ENCODE assay signal across 8 cellular contexts in genomic region chr5:132064738-132065331, GRCh38. TPM values are rescaled to one million over a fixed set of nuclear protein-coding genes. Genes with fewer than 3 reads are reported as not detected.
A peak's percentile ranks its signal among the peaks of the same experiment; 100 is the strongest.
DNase-seq lines count a peak whose midpoint lies in the region; ATAC-seq lines count a peak whose summit lies in the region.

No MANE protein-coding gene starts in this region.

- H3K36me3 Mint-ChIP-seq in activated CD8-positive, alpha-beta T cell treated with anti-CD3 and anti-CD28 coated beads, Interleukin-2, amount 10 ng/mL, durations not matched to agents 7 days and 5 days (ENCODE audit: low read depth) = no peaks in the 10 kb centered on the region
- peaks cover 5% of the 10 kb centered on the region for H3K36me3 Mint-ChIP-seq in effector memory CD8-positive, alpha-beta T cell (ENCODE audit: insufficient read depth)

- H3K79me2 ChIP-seq in mesendoderm (ENCODE audit: control insufficient read depth, insufficient read depth, low read length) = no peaks in the 10 kb centered on the region

- H3K18ac ChIP-seq in mesendoderm (ENCODE audit: low read length) = no peak overlapping the region

- H3K9me3 Mint-ChIP-seq in activated CD8-positive, alpha-beta T cell treated with anti-CD3 and anti-CD28 coated beads, Interleukin-2, amount 10 ng/mL, durations not matched to agents 7 days and 5 days (ENCODE audit: insufficient read depth) = no peaks in the 10 kb centered on the region
- no peaks in the 10 kb centered on the region for H3K9me3 Mint-ChIP-seq in effector memory CD8-positive, alpha-beta T cell

- peaks cover 56% of the 10 kb centered on the region for H3K4me1 Mint-ChIP-seq in activated CD8-positive, alpha-beta T cell treated with anti-CD3 and anti-CD28 coated beads, Interleukin-2, amount 10 ng/mL, durations not matched to agents 7 days and 5 days (ENCODE audit: low read depth)
- peaks cover 18 to 39% of the 10 kb centered on the region in 2 donors for H3K4me1 Mint-ChIP-seq in effector memory CD8-positive, alpha-beta T cell (ENCODE audit: low read depth in 2 of 2)

- no peak overlapping the region for H3K4me3 ChIP-seq in mesendoderm (ENCODE audit: low read length)

- H2BK15ac ChIP-seq in mesendoderm (replicated peaks; ENCODE audit: low read depth) = no peak overlapping the region

- H3K27me3 Mint-ChIP-seq in activated CD8-positive, alpha-beta T cell treated with anti-CD3 and anti-CD28 coated beads, Interleukin-2, amount 10 ng/mL, durations not matched to agents 7 days and 5 days (ENCODE audit: low read depth) = no peaks in the 10 kb centered on the region
- no peaks in the 10 kb centered on the region for H3K27me3 Mint-ChIP-seq in effector memory CD8-positive, alpha-beta T cell

- H3K4me1 ChIP-seq in mesendoderm (ENCODE audit: control insufficient read depth, low read depth, low read length) = no peaks in the 10 kb centered on the region

- H4K5ac ChIP-seq in mesendoderm (ENCODE audit: low read length) = no peak overlapping the region

- H3K9ac ChIP-seq in mesendoderm (ENCODE audit: low read length) = no peak overlapping the region

- no peak overlapping the region for H2BK5ac ChIP-seq in mesendoderm (ENCODE audit: low read length)

- POLR2A ChIA-PET in activated CD8-positive, alpha-beta T cell treated with anti-CD3 and anti-CD28 coated beads, Interleukin-2, amount 10 ng/mL, durations not matched to agents 7 days and 5 days (lab: Charles Lee) = interaction anchor here (0.9 kb wide), 1 partner anchor 9 kb away, joined by 3 read pairs; the partner anchor contains the start of gene CSF2

- no peak overlapping the region for H3K4ac ChIP-seq in mesendoderm (ENCODE audit: low read depth, low read length)

- no peak overlapping the region for H2BK120ac ChIP-seq in mesendoderm (ENCODE audit: low read depth, low read length)

- no peaks in the 10 kb centered on the region for H3K27me3 ChIP-seq in mesendoderm (ENCODE audit: insufficient read depth, low read length, poor library complexity)

- H2AK5ac ChIP-seq in mesendoderm (ENCODE audit: low read length) = no peak overlapping the region

- CTCF ChIA-PET in activated CD8-positive, alpha-beta T cell treated with anti-CD3 and anti-CD28 coated beads, Interleukin-2, amount 10 ng/mL, durations not matched to agents 7 days and 5 days (lab: Charles Lee) = interaction anchor here (0.6 to 3.3 kb wide), 23 partner anchors 9 to 481 kb away, joined by 3 to 37 read pairs (median 4); partner anchors contain the start of genes CSF2 and SLC22A5

- H3K23ac ChIP-seq in mesendoderm (ENCODE audit: low read length) = no peak overlapping the region

- H3K56ac ChIP-seq in mesendoderm (ENCODE audit: low read length) = peak overlapping the region; percentile 42

- H4K8ac ChIP-seq in mesendoderm (ENCODE audit: low read depth, low read length) = no peak overlapping the region

- WGBS in mesendoderm (ENCODE audit: extremely low coverage, insufficient coverage, low lambda C conversion rate) = no CpG with 5 or more reads among the region's 11 CpGs

- peak; percentile 73 for ATAC-seq in GM18867 (IDR thresholded peaks at IDR 0.05; ENCODE audit: unreplicated experiment)
- peak; percentile 66 for ATAC-seq in HG03159 (IDR thresholded peaks at IDR 0.05; ENCODE audit: unreplicated experiment)
- ATAC-seq in activated CD8-positive, alpha-beta T cell treated with anti-CD3 and anti-CD28 coated beads, Interleukin-2, amount 10 ng/mL, durations not matched to agents 7 days and 5 days = peak; percentile 73
- peak; percentile 72 for ATAC-seq in effector memory CD8-positive, alpha-beta T cell (replicated peaks)

- H3K4me2 ChIP-seq in mesendoderm (ENCODE audit: low read length) = no peak overlapping the region

- H3K4me3 Mint-ChIP-seq in activated CD8-positive, alpha-beta T cell treated with anti-CD3 and anti-CD28 coated beads, Interleukin-2, amount 10 ng/mL, durations not matched to agents 7 days and 5 days = no peak overlapping the region
- no peak overlapping the region for H3K4me3 Mint-ChIP-seq in effector memory CD8-positive, alpha-beta T cell

- H3K27ac Mint-ChIP-seq in activated CD8-positive, alpha-beta T cell treated with anti-CD3 and anti-CD28 coated beads, Interleukin-2, amount 10 ng/mL, durations not matched to agents 7 days and 5 days = peak overlapping the region; percentile 57
- H3K27ac Mint-ChIP-seq in effector memory CD8-positive, alpha-beta T cell = peak overlapping the region in 1 of 2 donors; percentile 17

- no peak overlapping the region for H3K27ac ChIP-seq in mesendoderm (ENCODE audit: low read depth, low read length)

- no peaks in the 10 kb centered on the region for H3K79me1 ChIP-seq in mesendoderm (ENCODE audit: low read length)

- H3K36me3 ChIP-seq in mesendoderm (ENCODE audit: control insufficient read depth, insufficient read depth, low read length) = no peaks in the 10 kb centered on the region

- DNase-seq in AML-193 (lab: John Stamatoyannopoulos, UW) (peak; percentile 60 to 65), NCI-H82 treated with DMSO at 0.1 percent for 48 hours (lab: John Stamatoyannopoulos, UW; ENCODE audit: unreplicated experiment) (peak; percentile 25), mesendoderm (peak; percentile 89)
- peak; percentile 90 for DNase-seq in activated CD8-positive, alpha-beta T cell treated with anti-CD3 and anti-CD28 coated beads, Interleukin-2, amount 10 ng/mL, durations not matched to agents 7 days and 5 days
- peak; percentile 75 to 82 (median 81) for DNase-seq in effector memory CD8-positive, alpha-beta T cell
- DNase-seq in stimulated activated CD8-positive, alpha-beta memory T cell treated with anti-CD3 and anti-CD28 coated beads, Interleukin-2, amount 100 ng/mL, for 1 hour (ENCODE audit: low read depth in 2 of 2) = peak; percentile 52 to 65

RNA-seq across cellular contexts. Expression of gene IL3, which starts 4.4 kb away (rescaled TPM):
- not detected for total RNA-seq in activated CD8-positive, alpha-beta T cell treated with anti-CD3 and anti-CD28 coated beads, Interleukin-2, amount 10 ng/mL, durations not matched to agents 7 days and 5 days
- polyA plus RNA-seq in mesendoderm (2013, experiment 1 of 2) = not detected
- polyA plus RNA-seq in mesendoderm (2013, experiment 2 of 2) = not detected

RNA-seq across cellular contexts. Expression of gene CSF2, which starts 8.8 kb away (rescaled TPM):
- under 1 TPM; 0.55 to 0.61 TPM for total RNA-seq in activated CD8-positive, alpha-beta T cell treated with anti-CD3 and anti-CD28 coated beads, Interleukin-2, amount 10 ng/mL, durations not matched to agents 7 days and 5 days
- not detected for polyA plus RNA-seq in mesendoderm (2013, experiment 1 of 2)
- polyA plus RNA-seq in mesendoderm (2013, experiment 2 of 2) = not detected

RNA-seq across cellular contexts. Expression of gene ACSL6, which starts 53.4 kb away (rescaled TPM):
- 10 to 100 TPM; 20.8 to 21.5 TPM for total RNA-seq in activated CD8-positive, alpha-beta T cell treated with anti-CD3 and anti-CD28 coated beads, Interleukin-2, amount 10 ng/mL, durations not matched to agents 7 days and 5 days
- polyA plus RNA-seq in mesendoderm (2013, experiment 1 of 2) = 0.49 TPM
- polyA plus RNA-seq in mesendoderm (2013, experiment 2 of 2) = 0.60 TPM

Comparison
In these comparisons a context has a peak if more than half of its experiments do, and no peak if none do; other contexts are left out.
1. DNase-seq: peak in every context shown above with its lines; median percentile 90 in activated CD8-positive, alpha-beta T cell treated with anti-CD3 and anti-CD28 coated beads, Interleukin-2, amount 10 ng/mL, durations not matched to agents 7 days and 5 days; 89 in mesendoderm; 81 in effector memory CD8-positive, alpha-beta T cell; 62 in AML-193; 58 in stimulated activated CD8-positive, alpha-beta memory T cell treated with anti-CD3 and anti-CD28 coated beads, Interleukin-2, amount 100 ng/mL, for 1 hour; 25 in NCI-H82 treated with DMSO at 0.1 percent for 48 hours.